Comparison of ENCODE assay signal across 1 cellular context in the genomic region with DNA sequence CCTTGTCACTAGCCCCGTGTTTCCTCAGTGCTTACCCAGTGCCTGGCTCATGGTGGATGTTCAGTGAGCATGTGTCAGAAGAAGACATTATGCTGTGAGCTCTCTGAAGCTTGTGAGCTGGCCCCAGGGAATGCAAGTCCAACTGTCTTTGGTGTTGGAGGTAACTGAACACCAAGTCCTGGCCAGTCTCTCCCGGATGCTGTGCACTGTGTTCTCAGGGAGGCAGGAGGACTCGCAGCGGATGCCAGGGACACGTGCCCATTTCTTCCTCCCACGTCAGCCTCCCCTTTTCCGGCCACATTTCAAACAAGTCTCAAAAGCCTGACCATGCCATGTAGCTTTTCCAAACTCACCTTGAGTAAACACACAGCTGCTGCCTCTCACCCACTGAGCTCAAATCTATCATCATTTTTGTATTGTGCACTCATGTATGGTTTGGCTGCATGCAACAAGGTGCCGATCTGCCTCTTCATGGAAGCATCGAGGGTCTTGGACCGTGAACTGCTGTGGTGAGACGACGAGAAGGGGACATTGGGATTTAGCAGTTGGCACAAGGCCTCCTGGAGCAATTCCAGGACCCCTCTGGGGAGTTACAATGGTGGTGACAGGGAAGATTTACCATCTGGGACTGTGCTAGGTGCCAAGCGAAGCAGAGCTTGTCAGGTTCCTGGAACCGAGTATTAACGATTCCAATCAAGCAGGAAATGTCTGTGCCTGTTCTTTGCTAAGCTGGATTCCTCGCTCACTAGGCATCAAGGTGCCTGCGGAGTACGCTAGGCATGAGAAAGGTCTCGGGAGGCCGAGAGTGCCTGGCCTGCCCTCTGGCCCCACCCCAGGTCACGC.
TF ChIP-seq lines count a peak whose summit lies in the region.

No MANE protein-coding gene starts in this region.

TF ChIP-seq in HEK293T, 16 proteins besides CTCF, POLR2A, EP300 and RAD21 (continued from another document):
- TF ChIP-seq BHLHE40 (IDR thresholded peaks at IDR 0.05; ENCODE audit: borderline replicate concordance) (no peak), LEF1 (IDR thresholded peaks at IDR 0.05; ENCODE audit: borderline replicate concordance) (no peak), L3MBTL2 (conservative IDR thresholded peaks at IDR 0.05) (no peak), ELF4 (IDR thresholded peaks at IDR 0.05) (no peak), SP1 (IDR thresholded peaks at IDR 0.05) (no peak), CTBP1 (IDR thresholded peaks at IDR 0.05; ENCODE audit: borderline replicate concordance) (no peak), FOXK2 (IDR thresholded peaks at IDR 0.05) (no peak)
